8 cellular contexts compared by ENCODE assay signal in genomic region chr20:32574296-32575226, GRCh38. TPM values are rescaled to one million over a fixed set of nuclear protein-coding genes. Genes with fewer than 3 reads are reported as not detected.
DNase-seq lines count a peak whose midpoint lies in the region; ATAC-seq, FAIRE-seq and TF ChIP-seq lines count a peak whose summit lies in the region.

No MANE protein-coding gene starts in this region.

- no peaks in the 10 kb centered on the region for H3K79me1 ChIP-seq in neuronal stem cell (ENCODE audit: low read depth, low read length)

- no peak overlapping the region for H3K4ac ChIP-seq in neuronal stem cell (ENCODE audit: low read length)

- peak overlapping the region; percentile 67 for H3K9ac ChIP-seq in neuronal stem cell (ENCODE audit: low read depth, low read length, poor library complexity)

- peak overlapping the region; percentile 92 for H3K18ac ChIP-seq in neuronal stem cell (ENCODE audit: low read length)

- CTCF ChIA-PET in RWPE1 (lab: Yijun Ruan, JAX), result interaction anchor here (0.5 to 1.4 kb wide), 6 partner anchors 11 to 1772 kb away, joined by 3 read pairs; no protein-coding TSS in a partner anchor

- H3K27me3 ChIP-seq in bronchial epithelial cell (ENCODE audit: control insufficient read depth, insufficient read depth, low read length) (no peaks in the 10 kb centered on the region), neuronal stem cell (ENCODE audit: control insufficient read depth in 3 of 3, insufficient read depth in 3 of 3, low read depth in 1 of 3, low read length in 3 of 3) (no peaks in the 10 kb centered on the region)

- no CpG with 5 or more reads among the region's 34 CpGs for WGBS in neuronal stem cell (ENCODE audit: extremely low coverage in 2 of 2, insufficient read length in 2 of 2, insufficient replicate concordance in 1 of 2), 2 donors

- H3K4me2 ChIP-seq in neuronal stem cell (ENCODE audit: insufficient read depth, low read length, poor library complexity, severe bottlenecking), result no peak overlapping the region

- peak overlapping the region; percentile 25 for H2BK15ac ChIP-seq in neuronal stem cell (ENCODE audit: low read length)

- no peak overlapping the region for H2BK12ac ChIP-seq in neuronal stem cell (ENCODE audit: low read length)

- no peak for ATAC-seq in GM19452 (IDR thresholded peaks at IDR 0.05; ENCODE audit: unreplicated experiment)
- no peak for ATAC-seq in HG02798 (IDR thresholded peaks at IDR 0.05; ENCODE audit: poor library complexity, unreplicated experiment)

- H4K91ac ChIP-seq in neuronal stem cell (ENCODE audit: low read depth, low read length, poor library complexity), result peak overlapping the region; percentile 59

- H2AK5ac ChIP-seq in neuronal stem cell (ENCODE audit: low read depth, low read length), result peak overlapping the region; percentile 85

- no peaks in the 10 kb centered on the region for H3K36me3 ChIP-seq in bronchial epithelial cell (ENCODE audit: control insufficient read depth, insufficient read depth, low read length)
- H3K36me3 ChIP-seq in neuronal stem cell (replicated peaks in 1 of 2; ENCODE audit: control insufficient read depth in 2 of 2, insufficient read depth in 2 of 2, low read length in 2 of 2), result no peaks in the 10 kb centered on the region

- no peak overlapping the region for H4K8ac ChIP-seq in neuronal stem cell (ENCODE audit: low read depth, low read length)

- POLR2A ChIA-PET in RWPE1 (lab: Yijun Ruan, JAX; ENCODE audit: low non-redundant PET), result no interaction called here

- no peaks in the 10 kb centered on the region for H3K9me3 ChIP-seq in neuronal stem cell (replicated peaks in 1 of 2; ENCODE audit: control insufficient read depth in 2 of 2, insufficient read depth in 1 of 2, low read depth in 1 of 2, low read length in 2 of 2)

- H3K14ac ChIP-seq in neuronal stem cell (ENCODE audit: low read length), result no peak overlapping the region

- no peak overlapping the region for H3K27ac ChIP-seq in RWPE1
- H3K27ac ChIP-seq in neuronal stem cell (replicated peaks; ENCODE audit: low read length), result no peak overlapping the region

- H2AFZ ChIP-seq in neuronal stem cell (ENCODE audit: low read length), result peak overlapping the region; percentile 53

- no peak overlapping the region for H2BK120ac ChIP-seq in neuronal stem cell (ENCODE audit: low read depth, low read length)

- TF ChIP-seq CTCF in RWPE1 (conservative IDR thresholded peaks at IDR 0.05; ENCODE audit: low read depth) (no peak), bronchial epithelial cell (IDR thresholded peaks at IDR 0.05; ENCODE audit: insufficient read depth, low read length, severe bottlenecking) (no peak)

- DNase-seq in HCEC 1CT (peak; percentile 72), RWPE1 (ENCODE audit: low spot score) (peak; percentile 78), bronchial epithelial cell (ENCODE audit: low read depth) (peak; percentile 55), neuronal stem cell (ENCODE audit: low spot score) (no peak), inferior parietal cortex (ENCODE audit: extremely low spot score) (no peak), cerebellar cortex (ENCODE audit: low spot score) (no peak)

- H3K4me3 ChIP-seq in bronchial epithelial cell (ENCODE audit: low read depth, low read length) (no peak overlapping the region), neuronal stem cell (ENCODE audit: low read length in 2 of 2) (no peak overlapping the region)

- peaks cover 14 to 30% of the 10 kb centered on the region in 2 donors for H3K4me1 ChIP-seq in neuronal stem cell (ENCODE audit: control insufficient read depth in 2 of 2, insufficient read depth in 1 of 2, low read depth in 1 of 2, low read length in 2 of 2)

- H3K23ac ChIP-seq in neuronal stem cell (ENCODE audit: low read depth, low read length, poor library complexity), result peak overlapping the region; percentile 11

- no peak for FAIRE-seq in bronchial epithelial cell (lab: Jason Lieb, UNC)

- H2BK5ac ChIP-seq in neuronal stem cell (ENCODE audit: low read length), result peak overlapping the region; percentile 10

RNA-seq across cellular contexts. Expression of gene NOL4L, which starts 10.6 kb away (rescaled TPM):
- total RNA-seq in bronchial epithelial cell, result 1.8 and 2.8 TPM in 2 replicates
- 27.2 TPM for polyA plus RNA-seq in neuronal stem cell (2013, experiment 1 of 2)
- polyA plus RNA-seq in neuronal stem cell (2013, experiment 2 of 2), result 27.3 TPM

Comparison
In these comparisons a context has a peak if more than half of its experiments do, and no peak if none do; other contexts are left out.
1. DNase-seq: peak in HCEC 1CT (single experiment), RWPE1 (single experiment) and bronchial epithelial cell (single experiment); none in neuronal stem cell (single experiment), inferior parietal cortex (single experiment) and cerebellar cortex (single experiment).